Comparison of ENCODE assay signal across 22 cellular contexts in genomic region chr3:25552251-25552650, GRCh38.
"Had no signal": no experiment of that assay in that cellular context is flagged by ENCODE, and none has a peak within 500 bp of the region (broad histone marks: within the 10 kb centered on the region; RNA-seq: fewer than 3 reads in every experiment).

No MANE protein-coding gene starts in this region.

- H3K4me1 Mint-ChIP-seq: immature natural killer cell; naive thymus-derived CD4-positive, alpha-beta T cell had no signal

- ATAC-seq: foreskin keratinocyte; gastroesophageal sphincter; heart left ventricle; left colon; left lobe of liver; lower lobe of right lung; naive thymus-derived CD4-positive, alpha-beta T cell had no signal

- H3K4me3 Mint-ChIP-seq: immature natural killer cell; naive thymus-derived CD4-positive, alpha-beta T cell had no signal

- H3K4me2 ChIP-seq: hepatocyte had no signal

- H3K9me3 ChIP-seq: esophagus muscularis mucosa, gastroesophageal sphincter, lower lobe of right lung had no signal

- H3K4me3 ChIP-seq: coronary artery, dorsolateral prefrontal cortex, esophagus muscularis mucosa, gastroesophageal sphincter, heart left ventricle, hepatocyte, left ventricle myocardium inferior, lower lobe of right lung had no signal

- H2AFZ ChIP-seq: hepatocyte had no signal

- H3K27me3 ChIP-seq: dorsolateral prefrontal cortex, esophagus muscularis mucosa, foreskin keratinocyte, gastroesophageal sphincter, heart left ventricle, hepatocyte had no signal

- H3K27ac Mint-ChIP-seq: immature natural killer cell; naive thymus-derived CD4-positive, alpha-beta T cell had no signal

- H3K36me3 ChIP-seq: esophagus muscularis mucosa, gastroesophageal sphincter, heart left ventricle, left ventricle myocardium inferior, lower lobe of right lung had no signal

- H3K36me3 Mint-ChIP-seq: immature natural killer cell; naive thymus-derived CD4-positive, alpha-beta T cell had no signal

- H3K4me1 ChIP-seq: foreskin keratinocyte had no signal

- DNase-seq: dermis blood vessel endothelial cell; dorsolateral prefrontal cortex; effector CD4-positive, alpha-beta T cell; effector memory CD4-positive, alpha-beta T cell; foreskin keratinocyte; heart left ventricle; hypothalamus; immature natural killer cell; islet precursor cell; kidney; kidney glomerular epithelial cell; left colon; left ventricle myocardium inferior; lower lobe of right lung; mesenchymal stem cell; midbrain; naive thymus-derived CD4-positive, alpha-beta T cell had no signal

- H3K27ac ChIP-seq: coronary artery, dorsolateral prefrontal cortex, esophagus muscularis mucosa, foreskin keratinocyte, gastroesophageal sphincter, heart left ventricle, hepatocyte, left ventricle myocardium inferior, lower lobe of right lung had no signal
